9 cellular contexts compared by ENCODE assay signal in the genomic region with DNA sequence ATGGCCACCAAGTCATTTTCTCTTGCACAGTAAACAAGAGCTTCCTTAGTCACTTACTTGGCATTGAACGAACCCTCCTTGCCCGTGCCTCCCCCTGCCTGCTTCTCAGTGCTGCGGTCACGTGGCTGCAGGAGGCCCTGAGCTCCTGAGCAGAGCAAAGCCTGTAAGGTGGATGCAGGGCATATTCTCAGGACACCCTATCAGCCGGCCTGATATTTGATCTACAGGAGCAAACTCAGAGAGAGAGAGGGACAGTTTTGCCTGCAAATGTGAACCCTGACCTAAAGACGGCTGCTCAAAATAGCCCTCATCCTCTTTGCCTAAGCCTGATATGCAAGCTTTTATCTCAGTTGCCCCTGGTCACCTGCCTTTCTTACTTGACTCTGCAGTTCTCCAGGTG.
DNase-seq lines count a peak whose midpoint lies in the region; ATAC-seq and TF ChIP-seq lines count a peak whose summit lies in the region.
"Had no signal": no experiment of that assay in that cellular context is flagged by ENCODE, and none has a peak within 500 bp of the region (broad histone marks: within the 10 kb centered on the region; RNA-seq: fewer than 3 reads in every experiment).

No MANE protein-coding gene starts in this region.

- TF ChIP-seq CTCF in PC-9 (conservative IDR thresholded peaks at IDR 0.05) (no peak), heart left ventricle (IDR thresholded peaks at IDR 0.05) (no peak), retinal pigment epithelial cell (conservative IDR thresholded peaks at IDR 0.05; ENCODE audit: low read depth, low read length) (no peak)

- peaks cover 16% of the 10 kb centered on the region for H3F3A ChIP-seq in PC-9 (ENCODE audit: insufficient read depth, low read depth)

- CTCF ChIA-PET in PC-9 (lab: Charles Lee) = no interaction called here

- no peaks in the 10 kb centered on the region for H3K9me2 ChIP-seq in PC-9 (ENCODE audit: insufficient read depth)

- H3K79me2 ChIP-seq in PC-9 (ENCODE audit: low read depth) = no peaks in the 10 kb centered on the region

- H3K27ac ChIP-seq in PC-9 (peak overlapping the region; percentile 3; the same call in 1 of the 2 replicates), heart left ventricle (peak overlapping the region in 6 of 12 donors; percentile 27 to 62 (median 40))

- POLR2A ChIA-PET in PC-9 (lab: Charles Lee; ENCODE audit: unreplicated experiment) = interaction anchor here (0.6 kb wide), 1 partner anchor 130 kb away, joined by 3 read pairs; the partner anchor contains the start of gene PREP

- H3K4me3 ChIP-seq in PC-9 = no peak overlapping the region
- H3K4me3 ChIP-seq in heart left ventricle = no peak overlapping the region
- no peak overlapping the region for H3K4me3 ChIP-seq in retinal pigment epithelial cell (ENCODE audit: low read length)

- intact Hi-C loops in PC-9 (cut with micrococcal nuclease; ENCODE audit: unreplicated experiment) = loop anchor here (10.0 kb wide), 2 partner anchors 88 to 138 kb away; partner anchors contain the start of gene POPDC3
- intact Hi-C loops in heart left ventricle (cut with DNase I) = loop anchor here in 2 of 10 donors (5.0 kb wide), 1 partner anchor 135 kb away; a partner anchor contains a TSS

- ATAC-seq in heart left ventricle = peak in 3 of 4 donors; percentile 69 to 80 (median 74)

- DNase-seq in H4 (ENCODE audit: low spot score) (peak; percentile 6), PC-9 (peak; percentile 67 to 79), heart left ventricle (peak in 2 of 5 donors; percentile 45 to 47), retinal pigment epithelial cell (ENCODE audit: low read depth) (peak; percentile 41), NCI-H2107 treated with DMSO at 0.1 percent for 48 hours (lab: John Stamatoyannopoulos, UW; ENCODE audit: unreplicated experiment) (no peak), NOMO-1 (lab: John Stamatoyannopoulos, UW; ENCODE audit: unreplicated experiment in 2 of 2) (no peak), NCI-H128 (lab: John Stamatoyannopoulos, UW; ENCODE audit: unreplicated experiment) (no peak)
- no peak for DNase-seq in stimulated activated CD4-positive, alpha-beta T cell treated with anti-CD3 and anti-CD28 coated beads, Interleukin-15, amount 100 ng/mL, for 24 hours
- DNase-seq: erythroblast had no signal

- H3K9me3 ChIP-seq in PC-9 (ENCODE audit: insufficient read depth, low read depth) (no peaks in the 10 kb centered on the region), heart left ventricle (no peaks in the 10 kb centered on the region)

- BruUV-seq in PC-9 (replicated peaks; lab: Mats Ljungman, UMichigan) = no TSS peak

- H4K20me1 ChIP-seq in PC-9 (ENCODE audit: insufficient read depth) = no peaks in the 10 kb centered on the region

- H3K4me2 ChIP-seq in PC-9 = peak overlapping the region; percentile 34

- H3K27me3 ChIP-seq in PC-9 (ENCODE audit: insufficient read depth, low read depth) (no peaks in the 10 kb centered on the region), heart left ventricle (no peaks in the 10 kb centered on the region)

- 5 to 15% (median 13%) methylated on average over 6 of the region's 6 CpGs for WGBS in heart left ventricle, 4 donors

- H3K4me1 ChIP-seq in PC-9 (replicated peaks; ENCODE audit: insufficient read depth) = peaks cover 21% of the 10 kb centered on the region
- H3K4me1 ChIP-seq in heart left ventricle = peaks cover 0 to 23% (median 10%) of the 10 kb centered on the region in 12 donors

- TF ChIP-seq POLR2A in heart left ventricle (IDR thresholded peaks at IDR 0.05) = no peak

- no peak overlapping the region for H2AFZ ChIP-seq in PC-9

- H3K36me3 ChIP-seq in PC-9 (ENCODE audit: low read depth) (0 out of 2 replicates have a peak, but pooled peaks cover 7% of the 10 kb centered on the region), heart left ventricle (peaks cover 0 to 24% (median 22%) of the 10 kb centered on the region in 9 donors)

Comparison
In these comparisons a context has a peak if more than half of its experiments do, and no peak if none do; other contexts are left out.
1. DNase-seq: peak in H4 (single experiment), PC-9 (2 of 2) and retinal pigment epithelial cell (single experiment); none in NCI-H2107 treated with DMSO at 0.1 percent for 48 hours (single experiment), NOMO-1 (0 of 2), stimulated activated CD4-positive, alpha-beta T cell treated with anti-CD3 and anti-CD28 coated beads, Interleukin-15, amount 100 ng/mL, for 24 hours (single experiment) and NCI-H128 (single experiment).